ENCODE assay signal across 1 cellular context in genomic region chr5:16994576-16994975, GRCh38.
TF ChIP-seq lines count a peak whose summit lies in the region.

No MANE protein-coding gene starts in this region.

TF ChIP-seq in SK-N-SH, 30 proteins besides CTCF, POLR2A, EP300 and RAD21 (continued from another document):
- no peak for TF ChIP-seq REST (IDR thresholded peaks at IDR 0.05; ENCODE audit: low read depth, low read length)
- TF ChIP-seq IRF3 (IDR thresholded peaks at IDR 0.05; ENCODE audit: low read depth, low read length), result no peak
- TF ChIP-seq NRF1 (IDR thresholded peaks at IDR 0.05; ENCODE audit: low read depth, low read length), result no peak
